ENCODE assay signal across 17 cellular contexts in genomic region chr7:42198974-42199668, GRCh38. TPM values are rescaled to one million over a fixed set of nuclear protein-coding genes. Genes with fewer than 3 reads are reported as not detected.
A peak's percentile ranks its signal among the peaks of the same experiment; 100 is the strongest.
DNase-seq lines count a peak whose midpoint lies in the region; ATAC-seq and TF ChIP-seq lines count a peak whose summit lies in the region.
"Had no signal": no experiment of that assay in that cellular context is flagged by ENCODE, and none has a peak within 500 bp of the region (broad histone marks: within the 10 kb centered on the region; RNA-seq: fewer than 3 reads in every experiment).

No MANE protein-coding gene starts in this region.

- H3K27me3 ChIP-seq in HAP-1 (ENCODE audit: low read depth) (no peaks in the 10 kb centered on the region), SJCRH30 (no peaks in the 10 kb centered on the region)
- H3K27me3 ChIP-seq: neutrophil had no signal

- H3K36me3 Mint-ChIP-seq in mesothelial cell of epicardium: peaks cover 19% of the 10 kb centered on the region
- H3K36me3 Mint-ChIP-seq in stimulated activated memory B cell treated with anti-CD40 and anti-IgM and Interleukin-4, amounts not matched to agents 10 μg/mL and 1 μg/mL and 100 μg/mL, for 72 hours: no peaks in the 10 kb centered on the region

- no peak for ATAC-seq in stimulated activated memory B cell treated with anti-CD40 and anti-IgM and Interleukin-4, amounts not matched to agents 10 μg/mL and 1 μg/mL and 100 μg/mL, for 72 hours

- H3K9me3 Mint-ChIP-seq in mesothelial cell of epicardium: peaks cover 8% of the 10 kb centered on the region
- peaks cover 7% of the 10 kb centered on the region for H3K9me3 Mint-ChIP-seq in stimulated activated memory B cell treated with anti-CD40 and anti-IgM and Interleukin-4, amounts not matched to agents 10 μg/mL and 1 μg/mL and 100 μg/mL, for 72 hours
- H3K9me3 Mint-ChIP-seq: T-helper 1 cell treated with Interleukin-12 subunit alpha and Interleukin-12 subunit beta and Interleukin-4 antibody, amounts not matched to agents 30 μg/mL and 1 μg/mL, for 36 hours had no signal

- in situ Hi-C loops in astrocyte of the spinal cord (cut with HindIII; ENCODE audit: low sequenced_read_pairs) (no loop called here), HAP-1 (cut with MboI; ENCODE audit: low sequenced_read_pairs) (no loop called here)

- H3K9me3 ChIP-seq in HAP-1 (no peaks in the 10 kb centered on the region), SJCRH30 (replicated peaks) (no peaks in the 10 kb centered on the region)
- H3K9me3 ChIP-seq: neutrophil had no signal

- DNase-seq in AG09309 (ENCODE audit: low read depth) (peak; percentile 85), HCEC 1CT (peak; percentile 13), astrocyte of the spinal cord (ENCODE audit: low read depth, low spot score) (peak; percentile 61), mesothelial cell of epicardium (ENCODE audit: low spot score in 2 of 2, unreplicated experiment in 2 of 2) (no peak), OCI-M2 (lab: John Stamatoyannopoulos, UW; ENCODE audit: unreplicated experiment) (no peak), HAP-1 (ENCODE audit: low spot score in 2 of 2) (no peak), SJCRH30 (no peak)
- DNase-seq: activated CD4-positive, alpha-beta T cell treated with anti-CD3 and anti-CD28 coated beads for 1 hour; activated T-cell treated with anti-CD3 and anti-CD28 coated beads, Interleukin-2, amount 50 U/mL, for 1 hour; aorta; Kasumi-1; NCI-H1694; NCI-H510A had no signal

- H3K4me3 Mint-ChIP-seq in mesothelial cell of epicardium: no peak overlapping the region
- no peak overlapping the region for H3K4me3 Mint-ChIP-seq in stimulated activated memory B cell treated with anti-CD40 and anti-IgM and Interleukin-4, amounts not matched to agents 10 μg/mL and 1 μg/mL and 100 μg/mL, for 72 hours
- H3K4me3 Mint-ChIP-seq: T-helper 1 cell treated with Interleukin-12 subunit alpha and Interleukin-12 subunit beta and Interleukin-4 antibody, amounts not matched to agents 30 μg/mL and 1 μg/mL, for 36 hours had no signal

- H3K4me1 ChIP-seq in HAP-1 (peaks cover 2% of the 10 kb centered on the region), SJCRH30 (no peaks in the 10 kb centered on the region; the same call in 1 of the 2 replicates)

- TF ChIP-seq CTCF in AG09309 (IDR thresholded peaks at IDR 0.05; ENCODE audit: control insufficient read depth, insufficient read depth, low read depth, low read length, missing control alignments): no peak
- TF ChIP-seq CTCF in astrocyte of the spinal cord (IDR thresholded peaks at IDR 0.05; ENCODE audit: low read depth, low read length): no peak
- TF ChIP-seq CTCF in mesothelial cell of epicardium (IDR thresholded peaks at IDR 0.05; ENCODE audit: unreplicated experiment): no peak

- no peak overlapping the region for H3K27ac ChIP-seq in SJCRH30
- H3K27ac ChIP-seq: C4-2B, neutrophil had no signal

- H3K4me1 Mint-ChIP-seq in mesothelial cell of epicardium: peaks cover 43% of the 10 kb centered on the region
- peaks cover 5% of the 10 kb centered on the region for H3K4me1 Mint-ChIP-seq in stimulated activated memory B cell treated with anti-CD40 and anti-IgM and Interleukin-4, amounts not matched to agents 10 μg/mL and 1 μg/mL and 100 μg/mL, for 72 hours

- H3K27ac Mint-ChIP-seq in mesothelial cell of epicardium: peak overlapping the region; percentile 81
- no peak overlapping the region for H3K27ac Mint-ChIP-seq in stimulated activated memory B cell treated with anti-CD40 and anti-IgM and Interleukin-4, amounts not matched to agents 10 μg/mL and 1 μg/mL and 100 μg/mL, for 72 hours
- H3K27ac Mint-ChIP-seq: T-helper 1 cell treated with Interleukin-12 subunit alpha and Interleukin-12 subunit beta and Interleukin-4 antibody, amounts not matched to agents 30 μg/mL and 1 μg/mL, for 36 hours had no signal

- H3K36me3 ChIP-seq in HAP-1 (replicated peaks) (peaks cover 3% of the 10 kb centered on the region; the same call in 1 of the 2 replicates), SJCRH30 (0 out of 2 replicates have a peak, but pooled peaks cover 4% of the 10 kb centered on the region)
- H3K36me3 ChIP-seq: neutrophil had no signal

- no peak overlapping the region for H3K4me3 ChIP-seq in AG09309 (ENCODE audit: control insufficient read depth, low read depth, low read length)
- H3K4me3 ChIP-seq in astrocyte of the spinal cord (ENCODE audit: low read depth, low read length): no peak overlapping the region
- no peak overlapping the region for H3K4me3 ChIP-seq in HAP-1
- no peak overlapping the region for H3K4me3 ChIP-seq in SJCRH30

- H3K27me3 Mint-ChIP-seq in mesothelial cell of epicardium (ENCODE audit: low read depth): no peaks in the 10 kb centered on the region
- no peaks in the 10 kb centered on the region for H3K27me3 Mint-ChIP-seq in stimulated activated memory B cell treated with anti-CD40 and anti-IgM and Interleukin-4, amounts not matched to agents 10 μg/mL and 1 μg/mL and 100 μg/mL, for 72 hours

RNA-seq across cellular contexts. Expression of gene GLI3, which starts 37.9 kb away (rescaled TPM):
- total RNA-seq in mesothelial cell of epicardium: 122 to 126 TPM (median 122 TPM) in 3 replicates
- 8.9 and 11.1 TPM in 2 replicates for total RNA-seq in SJCRH30 (2014; rRNA removed; shearing (Covaris generic))

Comparison
In these comparisons a context has a peak if more than half of its experiments do, and no peak if none do; other contexts are left out.
1. DNase-seq: peak in AG09309 (single experiment), HCEC 1CT (single experiment) and astrocyte of the spinal cord (single experiment); none in mesothelial cell of epicardium (0 of 2), OCI-M2 (single experiment), HAP-1 (0 of 2) and SJCRH30 (0 of 2).
2. RNA of gene GLI3, which starts 37.9 kb away (total RNA-seq): 122 to 126 TPM in mesothelial cell of epicardium; 8.9 to 11.1 TPM in SJCRH30; every median in the first group is over 10 times any median in the second.